In the genomic region with DNA sequence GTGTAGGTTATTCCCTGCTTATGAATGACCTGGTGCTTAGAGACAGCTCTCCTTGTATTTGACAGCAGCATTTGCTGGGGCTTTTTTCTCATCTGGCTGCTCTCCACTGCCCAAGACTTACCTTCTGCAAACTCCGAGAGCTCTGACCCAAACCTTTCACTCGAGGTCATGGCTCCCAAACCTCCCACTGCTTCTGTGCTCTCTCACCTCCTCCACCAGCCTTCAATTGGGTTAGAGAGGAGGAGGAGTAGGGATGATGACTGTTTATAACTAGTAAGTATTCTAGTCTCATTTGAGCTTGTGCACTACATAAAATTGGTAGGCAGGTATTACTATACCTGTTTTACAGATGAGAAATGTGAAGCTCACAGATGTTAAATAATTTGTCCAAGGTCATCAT, we compare ENCODE assay signal across 17 cellular contexts.
"Had no signal": no experiment of that assay in that cellular context is flagged by ENCODE, and none has a peak within 500 bp of the region (broad histone marks: within the 10 kb centered on the region; RNA-seq: fewer than 3 reads in every experiment).

No MANE protein-coding gene starts in this region.

- H3K9me3 Mint-ChIP-seq: activated naive CD4-positive, alpha-beta T cell treated with anti-CD3 and anti-CD28 coated beads, Interleukin-2, amount 50 U/mL, for 24 hours; T-cell had no signal

- H3K36me3 Mint-ChIP-seq: activated naive CD4-positive, alpha-beta T cell treated with anti-CD3 and anti-CD28 coated beads, Interleukin-2, amount 50 U/mL, for 24 hours; T-cell had no signal

- H3K4me3 ChIP-seq: body of pancreas, left lung, right lobe of liver had no signal

- H3K36me3 ChIP-seq: left lung, right lobe of liver had no signal

- H3K27me3 Mint-ChIP-seq: activated naive CD4-positive, alpha-beta T cell treated with anti-CD3 and anti-CD28 coated beads, Interleukin-2, amount 50 U/mL, for 24 hours; T-cell had no signal

- H3K4me3 Mint-ChIP-seq: activated naive CD4-positive, alpha-beta T cell treated with anti-CD3 and anti-CD28 coated beads, Interleukin-2, amount 50 U/mL, for 24 hours; T-cell had no signal

- H3K27ac ChIP-seq: right lobe of liver had no signal

- ATAC-seq: left lung, T-cell had no signal

- H3K27ac Mint-ChIP-seq: activated naive CD4-positive, alpha-beta T cell treated with anti-CD3 and anti-CD28 coated beads, Interleukin-2, amount 50 U/mL, for 24 hours; T-cell had no signal

- H3K27me3 ChIP-seq: body of pancreas, left lung, right lobe of liver had no signal

- DNase-seq: activated CD4-positive, alpha-beta T cell treated with anti-CD3 and anti-CD28 coated beads, Interleukin-2, amount 50 U/mL, for 48 hours; activated effector memory CD4-positive, alpha-beta T cell treated with anti-CD3 and anti-CD28 coated beads, Interleukin-2, amount 50 U/mL, for 16 hours; activated T-cell treated with anti-CD3 and anti-CD28 coated beads, Interleukin-2, amount 50 U/mL, for 1 hour; amniotic stem cell; body of pancreas; central memory CD4-positive, alpha-beta T cell; cortex of kidney; effector CD4-positive, alpha-beta T cell; foreskin fibroblast; hippocampal formation; left lung; right lobe of liver; stimulated activated CD4-positive, alpha-beta T cell treated with anti-CD3 and anti-CD28 coated beads, Interleukin-12 subunit alpha, Interleukin-12 subunit beta, amount 100 ng/mL, for 4 hours; stimulated activated CD4-positive, alpha-beta T cell treated with anti-CD3 and anti-CD28 coated beads, Interleukin-2, amount 100 ng/mL, for 24 hours; T-cell; T-helper 9 cell had no signal

- H3K9me3 ChIP-seq: body of pancreas, left lung, right lobe of liver had no signal
